Comparison of ENCODE assay signal across 10 cellular contexts in genomic region chr1:212980123-212980800, GRCh38. TPM values are rescaled to one million over a fixed set of nuclear protein-coding genes. Genes with fewer than 3 reads are reported as not detected.
DNase-seq lines count a peak whose midpoint lies in the region; FAIRE-seq and TF ChIP-seq lines count a peak whose summit lies in the region.
"Had no signal": no experiment of that assay in that cellular context is flagged by ENCODE, and none has a peak within 500 bp of the region (broad histone marks: within the 10 kb centered on the region; RNA-seq: fewer than 3 reads in every experiment).

No MANE protein-coding gene starts in this region.

- H3K9me3 ChIP-seq in OCI-LY1 (ENCODE audit: low read length), result no peaks in the 10 kb centered on the region
- H3K9me3 ChIP-seq in esophagus squamous epithelium, result no peaks in the 10 kb centered on the region
- H3K9me3 ChIP-seq in neuronal stem cell (replicated peaks in 1 of 2; ENCODE audit: control insufficient read depth in 2 of 2, insufficient read depth in 1 of 2, low read depth in 1 of 2, low read length in 2 of 2), result no peaks in the 10 kb centered on the region
- H3K9me3 ChIP-seq in Caco-2, result no peaks in the 10 kb centered on the region

- no peaks in the 10 kb centered on the region for H3K4me1 ChIP-seq in OCI-LY1 (ENCODE audit: insufficient read depth, low read length, severe bottlenecking)
- peaks cover 3 to 31% (median 21%) of the 10 kb centered on the region in 3 donors for H3K4me1 ChIP-seq in esophagus squamous epithelium
- peaks cover 9 to 17% of the 10 kb centered on the region in 2 donors for H3K4me1 ChIP-seq in neuronal stem cell (ENCODE audit: control insufficient read depth in 2 of 2, insufficient read depth in 1 of 2, low read depth in 1 of 2, low read length in 2 of 2)
- H3K4me1 ChIP-seq in Caco-2, result no peaks in the 10 kb centered on the region

- no peak overlapping the region for H2AK5ac ChIP-seq in neuronal stem cell (ENCODE audit: low read depth, low read length)

- no peaks in the 10 kb centered on the region for H3K79me2 ChIP-seq in OCI-LY1 (ENCODE audit: insufficient read depth, low read length)

- intact Hi-C loops in esophagus squamous epithelium (cut with DNase I) (no loop called here), CD14-positive monocyte (cut with micrococcal nuclease) (no loop called here), Caco-2 (cut with micrococcal nuclease; ENCODE audit: unreplicated experiment) (no loop called here)

- H3K27ac Mint-ChIP-seq in CD14-positive monocyte (peak overlapping the region in 1 of 7 donors; percentile 46), Caco-2 (ENCODE audit: unreplicated experiment) (no peak overlapping the region)
- H3K27ac Mint-ChIP-seq: activated T-cell treated with anti-CD3 and anti-CD28 coated beads, Interleukin-2, amount 50 U/mL, for 72 hours; T-helper 1 cell treated with Interleukin-12 subunit alpha and Interleukin-12 subunit beta and Interleukin-4 antibody, amounts not matched to agents 30 μg/mL and 1 μg/mL, for 36 hours had no signal

- no peak overlapping the region for H3K4me2 ChIP-seq in OCI-LY1 (ENCODE audit: low read length)
- H3K4me2 ChIP-seq in neuronal stem cell (ENCODE audit: insufficient read depth, low read length, poor library complexity, severe bottlenecking), result no peak overlapping the region

- 78 to 81% methylated on average over 5 to 6 of the region's 7 CpGs for WGBS in esophagus squamous epithelium, 2 donors
- no CpG with 5 or more reads among the region's 7 CpGs for WGBS in neuronal stem cell (ENCODE audit: extremely low coverage in 2 of 2, insufficient read length in 2 of 2, insufficient replicate concordance in 1 of 2), 2 donors

- H2AFZ ChIP-seq in OCI-LY1 (ENCODE audit: low read length), result no peak overlapping the region
- H2AFZ ChIP-seq in neuronal stem cell (ENCODE audit: low read length), result no peak overlapping the region

- no peak overlapping the region for H4K8ac ChIP-seq in neuronal stem cell (ENCODE audit: low read depth, low read length)

- no peaks in the 10 kb centered on the region for H3K36me3 Mint-ChIP-seq in CD14-positive monocyte
- no peaks in the 10 kb centered on the region for H3K36me3 Mint-ChIP-seq in Caco-2 (ENCODE audit: insufficient read depth, unreplicated experiment)

- H4K91ac ChIP-seq in neuronal stem cell (ENCODE audit: low read depth, low read length, poor library complexity), result no peak overlapping the region

- H3K9me2 ChIP-seq in OCI-LY1 (ENCODE audit: low read depth, low read length), result no peaks in the 10 kb centered on the region

- H3K9ac ChIP-seq in OCI-LY1 (ENCODE audit: low read length) (no peak overlapping the region), neuronal stem cell (ENCODE audit: low read depth, low read length, poor library complexity) (no peak overlapping the region)

- no peaks in the 10 kb centered on the region for H3F3A ChIP-seq in OCI-LY1 (ENCODE audit: insufficient read depth, low read length)

- H3K27me3 Mint-ChIP-seq in CD14-positive monocyte (ENCODE audit: low read depth in 3 of 3), result peaks cover 1 to 3% (median 2%) of the 10 kb centered on the region in 3 donors
- no peaks in the 10 kb centered on the region for H3K27me3 Mint-ChIP-seq in Caco-2 (ENCODE audit: insufficient read depth, unreplicated experiment)

- H3K9me3 Mint-ChIP-seq in CD14-positive monocyte (peaks cover 0 to 1% (median 0%) of the 10 kb centered on the region in 7 donors), Caco-2 (ENCODE audit: unreplicated experiment) (no peaks in the 10 kb centered on the region)
- H3K9me3 Mint-ChIP-seq: activated T-cell treated with anti-CD3 and anti-CD28 coated beads, Interleukin-2, amount 50 U/mL, for 72 hours; T-helper 1 cell treated with Interleukin-12 subunit alpha and Interleukin-12 subunit beta and Interleukin-4 antibody, amounts not matched to agents 30 μg/mL and 1 μg/mL, for 36 hours had no signal

- H3K27me3 ChIP-seq in OCI-LY1 (ENCODE audit: insufficient read depth, low read length) (no peaks in the 10 kb centered on the region), esophagus squamous epithelium (no peaks in the 10 kb centered on the region), neuronal stem cell (ENCODE audit: control insufficient read depth in 3 of 3, insufficient read depth in 3 of 3, low read depth in 1 of 3, low read length in 3 of 3) (no peaks in the 10 kb centered on the region), Caco-2 (replicated peaks; ENCODE audit: control insufficient read depth, insufficient read depth, low read length) (no peaks in the 10 kb centered on the region)

- H3K4me1 Mint-ChIP-seq in CD14-positive monocyte (no peaks in the 10 kb centered on the region), Caco-2 (ENCODE audit: low read depth, unreplicated experiment) (no peaks in the 10 kb centered on the region)

- H2BK120ac ChIP-seq in neuronal stem cell (ENCODE audit: low read depth, low read length), result no peak overlapping the region

- CTCF ChIA-PET in Caco-2 (lab: Charles Lee), result no interaction called here

- DNase-seq in esophagus squamous epithelium (lab: John Stamatoyannopoulos, UW) (no peak), neuronal stem cell (ENCODE audit: low spot score) (peak; percentile 36), CD14-positive monocyte (ENCODE audit: low spot score) (no peak), Caco-2 (no peak), HTR-8/SVneo (ENCODE audit: insufficient read length, low spot score) (no peak), H54 (ENCODE audit: insufficient read length, low spot score) (no peak)

- H3K4me3 ChIP-seq in OCI-LY1 (ENCODE audit: low read depth, low read length, poor library complexity, severe bottlenecking) (no peak overlapping the region), esophagus squamous epithelium (no peak overlapping the region), neuronal stem cell (ENCODE audit: low read length in 2 of 2) (no peak overlapping the region), Caco-2 (ENCODE audit: low read depth, low read length) (no peak overlapping the region)

- no peaks in the 10 kb centered on the region for H3K79me1 ChIP-seq in neuronal stem cell (ENCODE audit: low read depth, low read length)

- H3K4ac ChIP-seq in neuronal stem cell (ENCODE audit: low read length), result no peak overlapping the region

- TF ChIP-seq CTCF in GM12873 (IDR thresholded peaks at IDR 0.05; ENCODE audit: insufficient read depth, low read depth, low read length, missing control alignments) (peak; percentile 33), OCI-LY1 (IDR thresholded peaks at IDR 0.05; ENCODE audit: low read length) (peak; percentile 15; the same call in 1 of the 2 replicates), esophagus squamous epithelium (IDR thresholded peaks at IDR 0.05) (no peak), CD14-positive monocyte (IDR thresholded peaks at IDR 0.05) (no peak), Caco-2 (IDR thresholded peaks at IDR 0.05; ENCODE audit: insufficient read depth in 1 of 2, low read depth in 1 of 2, low read length in 1 of 2, severe bottlenecking in 1 of 2, unreplicated experiment in 1 of 2) (no peak)

- TF ChIP-seq POLR2A in esophagus squamous epithelium (IDR thresholded peaks at IDR 0.05), result no peak
- TF ChIP-seq POLR2A in H54 (IDR thresholded peaks at IDR 0.05; ENCODE audit: low read depth, low read length), result no peak

- FAIRE-seq in HTR-8/SVneo (lab: Jason Lieb, UNC) (no peak), H54 (lab: Jason Lieb, UNC) (no peak)

- no peak overlapping the region for H2BK5ac ChIP-seq in neuronal stem cell (ENCODE audit: low read length)

- no TSS peak for BruUV-seq in Caco-2 (replicated peaks; lab: Mats Ljungman, UMichigan)

- H3K23ac ChIP-seq in neuronal stem cell (ENCODE audit: low read depth, low read length, poor library complexity), result no peak overlapping the region

- no peak overlapping the region for H2BK12ac ChIP-seq in neuronal stem cell (ENCODE audit: low read length)

- no peaks in the 10 kb centered on the region for H4K20me1 ChIP-seq in OCI-LY1 (ENCODE audit: insufficient read depth, low read length)

- no peak overlapping the region for H3K14ac ChIP-seq in neuronal stem cell (ENCODE audit: low read length)

- H3K36me3 ChIP-seq in OCI-LY1 (ENCODE audit: insufficient read depth, low read length), result no peaks in the 10 kb centered on the region
- H3K36me3 ChIP-seq in esophagus squamous epithelium, result no peaks in the 10 kb centered on the region
- peaks cover 3 to 6% of the 10 kb centered on the region in 2 donors for H3K36me3 ChIP-seq in neuronal stem cell (replicated peaks in 1 of 2; ENCODE audit: control insufficient read depth in 2 of 2, insufficient read depth in 2 of 2, low read length in 2 of 2)
- H3K36me3 ChIP-seq in Caco-2 (ENCODE audit: control insufficient read depth, insufficient read depth, low read length), result no peaks in the 10 kb centered on the region

- POLR2A ChIA-PET in Caco-2 (lab: Charles Lee), result no interaction called here

- no peak overlapping the region for H3K4me3 Mint-ChIP-seq in CD14-positive monocyte
- H3K4me3 Mint-ChIP-seq in Caco-2 (ENCODE audit: unreplicated experiment), result no peak overlapping the region
- H3K4me3 Mint-ChIP-seq: T-helper 1 cell treated with Interleukin-12 subunit alpha and Interleukin-12 subunit beta and Interleukin-4 antibody, amounts not matched to agents 30 μg/mL and 1 μg/mL, for 36 hours had no signal

- no peak overlapping the region for H3K18ac ChIP-seq in neuronal stem cell (ENCODE audit: low read length)

- H2BK15ac ChIP-seq in neuronal stem cell (ENCODE audit: low read length), result no peak overlapping the region

- H3K27ac ChIP-seq in OCI-LY1 (ENCODE audit: low read depth, low read length, poor library complexity, severe bottlenecking) (no peak overlapping the region), esophagus squamous epithelium (peak overlapping the region in 3 of 4 donors; percentile 63 to 67 (median 64)), neuronal stem cell (replicated peaks; ENCODE audit: low read length) (peak overlapping the region; percentile 30)

RNA-seq across cellular contexts. Expression of gene VASH2, which starts 29.9 kb away (rescaled TPM):
- total RNA-seq in esophagus squamous epithelium (1 to 10 TPM in 3 of 4 donors, under 1 TPM in 1; 0.27 to 3.4 (median 2.4) TPM), Caco-2 (2022) (2.9 and 3.2 TPM in 2 replicates)
- polyA plus RNA-seq in neuronal stem cell (2013, experiment 1 of 2), result 6.6 TPM
- 6.6 TPM for polyA plus RNA-seq in neuronal stem cell (2013, experiment 2 of 2)
- not detected for polyA plus RNA-seq in CD14-positive monocyte

RNA-seq across cellular contexts. Expression of gene ANGEL2, which starts 35.4 kb away (rescaled TPM):
- total RNA-seq in esophagus squamous epithelium, result 10 to 100 TPM; 15.8 to 48.3 (median 31.3) TPM
- polyA plus RNA-seq in neuronal stem cell (2013, experiment 1 of 2), result 22.9 TPM
- polyA plus RNA-seq in neuronal stem cell (2013, experiment 2 of 2), result 25.3 TPM
- polyA plus RNA-seq in CD14-positive monocyte, result 10 to 100 TPM; 17.5 to 18.3 TPM
- total RNA-seq in Caco-2 (2022), result 33.8 and 34.8 TPM in 2 replicates

Comparison
In these comparisons a context has a peak if more than half of its experiments do, and no peak if none do; other contexts are left out.
1. CTCF ChIP-seq: peak in GM12873 (single experiment) and OCI-LY1 (single experiment); none in esophagus squamous epithelium (0 of 6), CD14-positive monocyte (single experiment) and Caco-2 (0 of 2).